21 cellular contexts compared by ENCODE assay signal in genomic region chr3:172020763-172021162, GRCh38.
"Had no signal": no experiment of that assay in that cellular context is flagged by ENCODE, and none has a peak within 500 bp of the region (broad histone marks: within the 10 kb centered on the region; RNA-seq: fewer than 3 reads in every experiment).

No MANE protein-coding gene starts in this region.

- DNase-seq: dermis blood vessel endothelial cell; dorsolateral prefrontal cortex; effector CD4-positive, alpha-beta T cell; effector memory CD4-positive, alpha-beta T cell; foreskin keratinocyte; hippocampal formation; left cardiac atrium; left lung; left ventricle myocardium superior; lower lobe of right lung; mesenchymal stem cell; mucosa of descending colon had no signal

- H3K36me3 ChIP-seq: esophagus muscularis mucosa, gastroesophageal sphincter, heart left ventricle, left lung, lower lobe of right lung had no signal

- H3K27ac Mint-ChIP-seq: mesothelial cell of epicardium had no signal

- H3K27ac ChIP-seq: coronary artery, dorsolateral prefrontal cortex, esophagus muscularis mucosa, foreskin keratinocyte, gastroesophageal sphincter, heart left ventricle, left lung, lower lobe of right lung had no signal

- ATAC-seq: foreskin keratinocyte, gastroesophageal sphincter, left cardiac atrium, left lung, lower lobe of right lung, mucosa of descending colon had no signal

- H3K4me3 Mint-ChIP-seq: mesothelial cell of epicardium had no signal

- H3K4me1 ChIP-seq: esophagus muscularis mucosa, foreskin keratinocyte, gastroesophageal sphincter, heart left ventricle, left lung, lower lobe of right lung had no signal

- FAIRE-seq: endothelial cell of umbilical vein, frontal cortex, islet of Langerhans, keratinocyte had no signal

- H3K4me1 Mint-ChIP-seq: mesothelial cell of epicardium had no signal

- H3K36me3 Mint-ChIP-seq: mesothelial cell of epicardium had no signal

- H3K4me3 ChIP-seq: coronary artery, dorsolateral prefrontal cortex, esophagus muscularis mucosa, gastroesophageal sphincter, heart left ventricle, left lung, lower lobe of right lung, mucosa of descending colon had no signal

- H3K9me3 ChIP-seq: esophagus muscularis mucosa, gastroesophageal sphincter, left lung, lower lobe of right lung, mucosa of descending colon had no signal

- H3K27me3 ChIP-seq: dorsolateral prefrontal cortex, esophagus muscularis mucosa, foreskin keratinocyte, gastroesophageal sphincter, heart left ventricle, left lung had no signal
